Comparison of ENCODE assay signal across 28 cellular contexts in the genomic region with DNA sequence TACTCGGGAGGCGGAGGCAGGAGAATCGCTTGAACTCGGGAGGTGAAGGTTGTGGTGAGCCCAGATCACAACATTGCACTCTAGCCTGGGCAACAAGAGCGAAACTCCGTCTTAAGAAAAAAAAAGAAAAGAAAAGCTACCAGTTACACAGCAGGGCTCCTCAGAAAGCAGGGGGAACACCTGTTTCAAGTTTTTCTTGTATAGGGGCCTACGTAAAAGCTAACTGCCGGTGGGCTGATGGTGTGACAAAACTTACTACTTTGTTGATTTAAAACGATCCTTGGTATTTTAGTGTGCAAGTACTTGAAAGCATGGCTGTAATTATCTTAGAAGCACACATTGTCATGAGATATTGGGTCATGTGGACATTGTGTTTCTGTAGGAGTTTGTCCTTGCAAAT. TPM values are rescaled to one million over a fixed set of nuclear protein-coding genes. Genes with fewer than 3 reads are reported as not detected.
"Had no signal": no experiment of that assay in that cellular context is flagged by ENCODE, and none has a peak within 500 bp of the region (broad histone marks: within the 10 kb centered on the region; RNA-seq: fewer than 3 reads in every experiment).

No MANE protein-coding gene starts in this region.

- H3K27ac Mint-ChIP-seq: activated CD4-positive, alpha-beta memory T cell treated with anti-CD3 and anti-CD28 coated beads for 36 hours; activated CD4-positive, alpha-beta T cell treated with anti-CD3 and anti-CD28 coated beads, Interleukin-2, amount 10 ng/mL, durations not matched to agents 7 days and 5 days; activated naive CD4-positive, alpha-beta T cell treated with anti-CD3 and anti-CD28 coated beads for 36 hours; activated naive CD8-positive, alpha-beta T cell; brain; T-cell had no signal

- H3K4me3 Mint-ChIP-seq: activated CD4-positive, alpha-beta memory T cell treated with anti-CD3 and anti-CD28 coated beads for 36 hours; activated CD4-positive, alpha-beta T cell treated with anti-CD3 and anti-CD28 coated beads, Interleukin-2, amount 10 ng/mL, durations not matched to agents 7 days and 5 days; activated naive CD4-positive, alpha-beta T cell treated with anti-CD3 and anti-CD28 coated beads for 36 hours; activated naive CD8-positive, alpha-beta T cell; activated T-cell treated with anti-CD3 and anti-CD28 coated beads, Interleukin-2, amount 50 U/mL, for 4 hours; central memory CD8-positive, alpha-beta T cell; T-cell had no signal

- H3K4me1 Mint-ChIP-seq: central memory CD8-positive, alpha-beta T cell had no signal

- ATAC-seq: activated T-cell treated with anti-CD3 and anti-CD28 coated beads, Interleukin-2, amount 50 U/mL, for 4 hours; T-cell had no signal

- DNase-seq: activated CD4-positive, alpha-beta memory T cell treated with anti-CD3 and anti-CD28 coated beads for 36 hours; activated CD4-positive, alpha-beta T cell treated with anti-CD3 and anti-CD28 coated beads, Interleukin-2, amount 10 ng/mL, durations not matched to agents 7 days and 5 days; activated CD4-positive, CD25-positive, alpha-beta regulatory T cell; activated CD8-positive, alpha-beta memory T cell treated with anti-CD3 and anti-CD28 coated beads for 24 hours; activated effector memory CD4-positive, alpha-beta T cell treated with anti-CD3 and anti-CD28 coated beads, Interleukin-2, amount 50 U/mL, for 16 hours; activated naive CD4-positive, alpha-beta T cell treated with anti-CD3 and anti-CD28 coated beads for 36 hours; activated T-cell treated with anti-CD3 and anti-CD28 coated beads, Interleukin-2, amount 50 U/mL, for 4 hours; amygdala; MG63; MV-4-11; NCI-H1092 treated with DMSO at 0.1 percent for 48 hours; NCI-H1417 treated with DMSO at 0.1 percent for 48 hours; NCI-H1694 treated with DMSO at 0.1 percent for 48 hours; NCI-H2029 treated with DMSO at 0.1 percent for 48 hours; NCI-H345; NCI-H510A; NCI-H526 treated with DMSO at 0.1 percent for 48 hours; NCI-H82; T-cell; T-helper 2 cell; T1000 had no signal

- H3K36me3 ChIP-seq: MG63 had no signal

- H3K9me3 Mint-ChIP-seq: activated CD4-positive, alpha-beta memory T cell treated with anti-CD3 and anti-CD28 coated beads for 36 hours; central memory CD8-positive, alpha-beta T cell had no signal

- H3K27me3 ChIP-seq: MG63 had no signal

- H3K27me3 Mint-ChIP-seq: activated CD4-positive, alpha-beta T cell treated with anti-CD3 and anti-CD28 coated beads, Interleukin-2, amount 10 ng/mL, durations not matched to agents 7 days and 5 days had no signal

- H3K36me3 Mint-ChIP-seq: activated CD4-positive, alpha-beta memory T cell treated with anti-CD3 and anti-CD28 coated beads for 36 hours; brain had no signal

- H3K27ac ChIP-seq: SK-N-MC had no signal

- H3K4me3 ChIP-seq: MG63, SK-N-MC had no signal

RNA-seq across cellular contexts. Expression of gene ERVV-1, which starts 15.7 kb away (rescaled TPM):
- total RNA-seq: activated CD4-positive, alpha-beta memory T cell treated with anti-CD3 and anti-CD28 coated beads for 36 hours; activated CD4-positive, alpha-beta T cell treated with anti-CD3 and anti-CD28 coated beads, Interleukin-2, amount 10 ng/mL, durations not matched to agents 7 days and 5 days; activated naive CD4-positive, alpha-beta T cell treated with anti-CD3 and anti-CD28 coated beads for 36 hours; activated T-cell treated with anti-CD3 and anti-CD28 coated beads, Interleukin-2, amount 50 U/mL, for 4 hours; astrocyte; OCI-LY7; RPMI7951; T-cell had no signal

RNA-seq across cellular contexts. Expression of gene ERVV-2, which starts 46.6 kb away (rescaled TPM):
- total RNA-seq: activated CD4-positive, alpha-beta memory T cell treated with anti-CD3 and anti-CD28 coated beads for 36 hours; activated CD4-positive, alpha-beta T cell treated with anti-CD3 and anti-CD28 coated beads, Interleukin-2, amount 10 ng/mL, durations not matched to agents 7 days and 5 days; activated naive CD4-positive, alpha-beta T cell treated with anti-CD3 and anti-CD28 coated beads for 36 hours; activated T-cell treated with anti-CD3 and anti-CD28 coated beads, Interleukin-2, amount 50 U/mL, for 4 hours; astrocyte; OCI-LY7; RPMI7951; T-cell had no signal
